Comparison of ENCODE assay signal across 15 cellular contexts in the genomic region with DNA sequence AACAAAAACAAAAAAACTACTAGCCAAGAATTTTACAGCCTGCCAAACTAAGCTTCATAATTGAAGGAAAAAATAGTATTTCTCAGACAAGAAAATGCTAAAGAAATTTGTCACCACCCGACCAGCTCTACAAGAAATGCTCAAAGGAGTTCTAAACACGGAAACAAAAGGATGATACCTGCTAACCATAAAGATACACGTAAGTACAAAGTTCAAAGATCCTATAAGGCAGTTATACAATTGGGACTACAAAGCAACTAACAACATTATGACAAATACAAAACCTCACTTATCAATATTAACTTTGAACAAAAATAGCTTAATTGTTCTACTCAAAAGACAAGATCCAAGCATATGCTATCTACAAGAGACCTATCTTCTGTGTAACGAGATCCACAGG.
DNase-seq lines count a peak whose midpoint lies in the region; ATAC-seq and TF ChIP-seq lines count a peak whose summit lies in the region.
"Had no signal": no experiment of that assay in that cellular context is flagged by ENCODE, and none has a peak within 500 bp of the region (broad histone marks: within the 10 kb centered on the region; RNA-seq: fewer than 3 reads in every experiment).

No MANE protein-coding gene starts in this region.

- whole genome bisulfite sequencing in endodermal cell (ENCODE audit: insufficient coverage in 1 of 2, insufficient read length in 1 of 2), 2 experiments = 94 to 95% methylated on average over 3 to 4 of the region's 4 CpGs

- H3K27ac Mint-ChIP-seq in T-helper 17 cell (peak overlapping the region; percentile 12), endodermal cell (peak overlapping the region; percentile 62)
- H3K27ac Mint-ChIP-seq in stimulated activated effector memory CD8-positive, alpha-beta T cell treated with anti-CD3 and anti-CD28 coated beads, Interleukin-12 subunit alpha, Interleukin-12 subunit beta, amount 100 ng/mL, for 72 hours = peak overlapping the region; percentile 32

- H3K9me3 Mint-ChIP-seq in endodermal cell = peaks cover 21% of the 10 kb centered on the region
- peaks cover 5% of the 10 kb centered on the region for H3K9me3 Mint-ChIP-seq in stimulated activated effector memory CD8-positive, alpha-beta T cell treated with anti-CD3 and anti-CD28 coated beads, Interleukin-12 subunit alpha, Interleukin-12 subunit beta, amount 100 ng/mL, for 72 hours

- no peak for ATAC-seq in T-helper 17 cell
- ATAC-seq in stimulated activated effector memory CD8-positive, alpha-beta T cell treated with anti-CD3 and anti-CD28 coated beads, Interleukin-12 subunit alpha, Interleukin-12 subunit beta, amount 100 ng/mL, for 72 hours = no peak
- ATAC-seq in HG03521 (IDR thresholded peaks at IDR 0.05; ENCODE audit: unreplicated experiment) = no peak

- H3K4me1 ChIP-seq in endodermal cell (ENCODE audit: control insufficient read depth, insufficient read depth, low read length) = no peaks in the 10 kb centered on the region

- H3K4me3 Mint-ChIP-seq in T-helper 17 cell = no peak overlapping the region
- H3K4me3 Mint-ChIP-seq in endodermal cell = no peak overlapping the region
- no peak overlapping the region for H3K4me3 Mint-ChIP-seq in stimulated activated effector memory CD8-positive, alpha-beta T cell treated with anti-CD3 and anti-CD28 coated beads, Interleukin-12 subunit alpha, Interleukin-12 subunit beta, amount 100 ng/mL, for 72 hours
- H3K4me3 Mint-ChIP-seq: CD4-positive, alpha-beta memory T cell had no signal

- H3K27me3 ChIP-seq in endodermal cell (ENCODE audit: control insufficient read depth, insufficient read depth, low read length, poor library complexity, severe bottlenecking) = no peaks in the 10 kb centered on the region

- no peak overlapping the region for H3K4me3 ChIP-seq in endodermal cell (ENCODE audit: low read length)

- H3K27me3 Mint-ChIP-seq in T-helper 17 cell (no peaks in the 10 kb centered on the region), endodermal cell (ENCODE audit: insufficient read depth) (no peaks in the 10 kb centered on the region)
- H3K27me3 Mint-ChIP-seq: CD4-positive, alpha-beta memory T cell had no signal

- peaks cover 86% of the 10 kb centered on the region for H3K36me3 ChIP-seq in endodermal cell (ENCODE audit: control insufficient read depth, insufficient read depth, low read length)

- no peak for TF ChIP-seq CTCF in endodermal cell (conservative IDR thresholded peaks at IDR 0.05)

- no peak overlapping the region for H3K9ac ChIP-seq in endodermal cell (ENCODE audit: extremely low read depth, low read length, poor library complexity, severe bottlenecking)

- H3K36me3 Mint-ChIP-seq in T-helper 17 cell (ENCODE audit: low read depth) (peaks cover 27% of the 10 kb centered on the region), endodermal cell (ENCODE audit: low read depth) (peaks cover 75% of the 10 kb centered on the region)
- peaks cover 90% of the 10 kb centered on the region for H3K36me3 Mint-ChIP-seq in stimulated activated effector memory CD8-positive, alpha-beta T cell treated with anti-CD3 and anti-CD28 coated beads, Interleukin-12 subunit alpha, Interleukin-12 subunit beta, amount 100 ng/mL, for 72 hours

- no peak overlapping the region for H3K27ac ChIP-seq in endodermal cell (ENCODE audit: low read depth, low read length)
- H3K27ac ChIP-seq: 22Rv1, C4-2B had no signal

- peaks cover 16% of the 10 kb centered on the region for H3K4me1 Mint-ChIP-seq in T-helper 17 cell
- peaks cover 2% of the 10 kb centered on the region for H3K4me1 Mint-ChIP-seq in endodermal cell
- peaks cover 26% of the 10 kb centered on the region for H3K4me1 Mint-ChIP-seq in stimulated activated effector memory CD8-positive, alpha-beta T cell treated with anti-CD3 and anti-CD28 coated beads, Interleukin-12 subunit alpha, Interleukin-12 subunit beta, amount 100 ng/mL, for 72 hours

- peak; percentile 3 for DNase-seq in NCI-H2171 treated with DMSO at 0.1 percent for 48 hours (lab: John Stamatoyannopoulos, UW)
- no peak for DNase-seq in NCI-H2171 (lab: John Stamatoyannopoulos, UW)
- no peak for DNase-seq in T-helper 17 cell
- DNase-seq in endodermal cell = no peak
- no peak for DNase-seq in stimulated activated effector memory CD8-positive, alpha-beta T cell treated with anti-CD3 and anti-CD28 coated beads, Interleukin-12 subunit alpha, Interleukin-12 subunit beta, amount 100 ng/mL, for 72 hours (ENCODE audit: low spot score in 2 of 2)
- DNase-seq in T1000 (lab: John Stamatoyannopoulos, UW) = no peak
- DNase-seq in A172 (ENCODE audit: low spot score) = no peak
- DNase-seq: AML-193; CD4-positive, alpha-beta memory T cell; DND-41; GDM1; H7 had no signal

- H3K9me3 ChIP-seq in T-helper 17 cell (ENCODE audit: control insufficient read depth, low read length, poor library complexity, severe bottlenecking) (no peaks in the 10 kb centered on the region), endodermal cell (ENCODE audit: control insufficient read depth, low read length) (peaks cover 26% of the 10 kb centered on the region)

Comparison
In these comparisons a context has a peak if more than half of its experiments do, and no peak if none do; other contexts are left out.
1. H3K27ac Mint-ChIP-seq: peak in every context shown above with its lines; median percentile 62 in endodermal cell; 32 in stimulated activated effector memory CD8-positive, alpha-beta T cell treated with anti-CD3 and anti-CD28 coated beads, Interleukin-12 subunit alpha, Interleukin-12 subunit beta, amount 100 ng/mL, for 72 hours; 12 in T-helper 17 cell.